ENCODE assay signal across 25 cellular contexts in genomic region chr2:232795920-232796319, GRCh38. TPM values are rescaled to one million over a fixed set of nuclear protein-coding genes. Genes with fewer than 3 reads are reported as not detected.
DNase-seq lines count a peak whose midpoint lies in the region; ATAC-seq, FAIRE-seq and TF ChIP-seq lines count a peak whose summit lies in the region.
"Had no signal": no experiment of that assay in that cellular context is flagged by ENCODE, and none has a peak within 500 bp of the region (broad histone marks: within the 10 kb centered on the region; RNA-seq: fewer than 3 reads in every experiment).

No MANE protein-coding gene starts in this region.

- H3K79me2 ChIP-seq in K562 (ENCODE audit: control insufficient read depth, insufficient read depth, low read length) = no peaks in the 10 kb centered on the region

- H3K36me3 ChIP-seq in A673 (ENCODE audit: insufficient read depth, low read length, poor library complexity, severe bottlenecking) (peaks cover 60% of the 10 kb centered on the region), K562 (ENCODE audit: control insufficient read depth, insufficient read depth, low read length) (peaks cover 82% of the 10 kb centered on the region), H7 (replicated peaks; ENCODE audit: control insufficient read depth, insufficient read depth, low read length) (peaks cover 13% of the 10 kb centered on the region)

- in situ Hi-C loops in K562 (cut with MboI) = no loop called here

- no peak overlapping the region for H2AFZ ChIP-seq in K562 (ENCODE audit: low read depth, low read length)

- no peak; the same call in 1 of the 2 replicates for TF ChIP-seq EP300 in K562 (IDR thresholded peaks at IDR 0.05; ENCODE audit: low read length)

- H3K27me3 ChIP-seq in A673 (replicated peaks; ENCODE audit: insufficient read depth, low read depth, low read length, poor library complexity) (no peaks in the 10 kb centered on the region), K562 (ENCODE audit: control insufficient read depth in 2 of 2, insufficient read depth in 2 of 2, low read length in 2 of 2) (no peaks in the 10 kb centered on the region), H7 (ENCODE audit: control insufficient read depth, insufficient read depth, low read length) (no peaks in the 10 kb centered on the region)
- H3K27me3 ChIP-seq: transverse colon had no signal

- ATAC-seq in K562 = no peak
- ATAC-seq in HG03342 (IDR thresholded peaks at IDR 0.05; ENCODE audit: unreplicated experiment) = no peak
- ATAC-seq: activated T-helper 17 cell treated with anti-CD3 and anti-CD28 coated beads, Interleukin-2, amount 50 U/mL, for 72 hours; natural killer cell treated with Interleukin-12 subunit alpha and Interleukin-12 subunit beta and Interleukin-15 and Interleukin-18, amount 100 ng/mL, for 72 hours had no signal

- FAIRE-seq in K562 (lab: Jason Lieb, UNC) = no peak
- FAIRE-seq: H1 had no signal

- no peaks in the 10 kb centered on the region for H4K20me1 ChIP-seq in K562 (replicated peaks; ENCODE audit: control insufficient read depth, insufficient read depth, low read length)

- no peak overlapping the region for H3K9ac ChIP-seq in K562 (ENCODE audit: insufficient read depth in 1 of 2, low read depth in 2 of 2, low read length in 2 of 2)

- 60% methylated on average over 1 of the region's 1 CpG for WGBS in K562 (ENCODE audit: insufficient coverage, low coverage, missing lambda C conversion rate)

- no peaks in the 10 kb centered on the region for H3K9me1 ChIP-seq in K562 (ENCODE audit: control insufficient read depth, insufficient read depth, low read length)

- H3K27ac ChIP-seq in A673 (ENCODE audit: low read depth, low read length, poor library complexity, severe bottlenecking) (peak overlapping the region; percentile 61), K562 (ENCODE audit: extremely low read depth, low read depth, low read length) (no peak overlapping the region)
- H3K27ac ChIP-seq: transverse colon had no signal

- H3K4me1 ChIP-seq in A673 (ENCODE audit: insufficient read depth, low read length, poor library complexity, severe bottlenecking) (no peaks in the 10 kb centered on the region), K562 (replicated peaks in 1 of 2; ENCODE audit: control insufficient read depth in 2 of 2, insufficient read depth in 2 of 2, low read length in 2 of 2) (no peaks in the 10 kb centered on the region)

- intact Hi-C loops in A673 (cut with micrococcal nuclease; ENCODE audit: unreplicated experiment) (no loop called here), K562 (cut with micrococcal nuclease) (no loop called here)

- no peak for TF ChIP-seq RAD21 in K562 (CRISPR knock-in tag; conservative IDR thresholded peaks at IDR 0.05 in 1 of 2, IDR thresholded peaks at IDR 0.05 in 1 of 2)

- DNase-seq in A673 (ENCODE audit: low spot score) (peak; percentile 12), AG20443 (ENCODE audit: low spot score) (peak; percentile 11), K562 (ENCODE audit: extremely low read depth in 1 of 4, low spot score in 3 of 4) (no peak), fibroblast of villous mesenchyme (ENCODE audit: low read depth) (peak; percentile 33), NCI-H1417 (lab: John Stamatoyannopoulos, UW) (no peak), T1000 (lab: John Stamatoyannopoulos, UW) (no peak), H7 (no peak)
- DNase-seq: activated CD4-positive, alpha-beta T cell treated with anti-CD3 and anti-CD28 coated beads, Interleukin-2, amount 10 ng/mL, durations not matched to agents 7 days and 5 days; activated naive CD8-positive, alpha-beta T cell treated with anti-CD3 and anti-CD28 coated beads for 36 hours; effector CD8-positive, alpha-beta T cell; islet precursor cell; Karpas-422; NCI-H1694 treated with DMSO at 0.1 percent for 48 hours; NCI-H69; stimulated activated CD4-positive, alpha-beta T cell treated with anti-CD3 and anti-CD28 coated beads, Interleukin-12 subunit alpha, Interleukin-12 subunit beta, amount 100 ng/mL, for 4 hours; stimulated activated CD4-positive, alpha-beta T cell treated with anti-CD3 and anti-CD28 coated beads, Interleukin-4, amount 100 ng/mL, for 24 hours; stimulated activated naive CD4-positive, alpha-beta T cell treated with Interleukin-2 at 50 U/mL for 16 hours; transverse colon had no signal

- CTCF ChIA-PET in A673 (lab: Charles Lee) (no interaction called here), K562 (lab: Yijun Ruan, JAX; ENCODE audit: low intra/inter-chr PET ratio) (no interaction called here)

- H3K4me3 ChIP-seq in A673 (ENCODE audit: low read depth, low read length, poor library complexity, severe bottlenecking) = no peak overlapping the region
- no peak overlapping the region for H3K4me3 ChIP-seq in K562
- H3K4me3 ChIP-seq in fibroblast of villous mesenchyme (ENCODE audit: low read depth, low read length) = no peak overlapping the region
- no peak overlapping the region for H3K4me3 ChIP-seq in H7 (ENCODE audit: insufficient read depth, low read depth, low read length)
- H3K4me3 ChIP-seq: transverse colon had no signal

- H3K4me2 ChIP-seq in K562 (ENCODE audit: insufficient read depth, low read length) = no peak overlapping the region

- BruUV-seq in A673 (replicated peaks; lab: Mats Ljungman, UMichigan) (no TSS peak), K562 (replicated peaks; lab: Mats Ljungman, UMichigan) (no TSS peak)

- POLR2A ChIA-PET in A673 (lab: Charles Lee; ENCODE audit: low non-redundant PET) = interaction anchor here (0.7 kb wide), 1 partner anchor 22 kb away, joined by 3 read pairs; no protein-coding TSS in a partner anchor
- POLR2A ChIA-PET in K562 (lab: Yijun Ruan, JAX) = no interaction called here

- no peak for TF ChIP-seq POLR2A in K562 (conservative IDR thresholded peaks at IDR 0.05)

- H3K9me3 ChIP-seq in A673 (ENCODE audit: low read depth, low read length, poor library complexity, severe bottlenecking) (no peaks in the 10 kb centered on the region), K562 (replicated peaks; ENCODE audit: control insufficient read depth, insufficient read depth, low read depth, low read length) (no peaks in the 10 kb centered on the region)
- H3K9me3 ChIP-seq: transverse colon had no signal

- no peak for TF ChIP-seq CTCF in A673 (conservative IDR thresholded peaks at IDR 0.05; ENCODE audit: low read depth, low read length)
- no peak for TF ChIP-seq CTCF in K562 (IDR thresholded peaks at IDR 0.05 in 2 of 3, conservative IDR thresholded peaks at IDR 0.05 in 1 of 3; ENCODE audit: insufficient read depth in 2 of 3, low read depth in 1 of 3, low read length in 3 of 3)
- no peak for TF ChIP-seq CTCF in fibroblast of villous mesenchyme (IDR thresholded peaks at IDR 0.05; ENCODE audit: insufficient read depth, low read depth, low read length)

TF ChIP-seq in K562, 482 proteins besides CTCF, POLR2A, EP300 and RAD21 (continues in another document):
- TF ChIP-seq ZNF175 (CRISPR knock-in tag; IDR thresholded peaks at IDR 0.05; ENCODE audit: low read depth) = peak; percentile 74
- 0 out of 2 replicates have a peak, but pooled peaks have one; percentile 38 for TF ChIP-seq ZNF584 (CRISPR knock-in tag; IDR thresholded peaks at IDR 0.05; ENCODE audit: low read depth)
- TF ChIP-seq HNRNPL (IDR thresholded peaks at IDR 0.05; ENCODE audit: low read depth, low read length) = no peak
- TF ChIP-seq FOXK1 (CRISPR knock-in tag; IDR thresholded peaks at IDR 0.05; ENCODE audit: borderline replicate concordance) = no peak
- TF ChIP-seq KHSRP (IDR thresholded peaks at IDR 0.05) = no peak
- TF ChIP-seq ATF4 (CRISPR knock-in tag; IDR thresholded peaks at IDR 0.05) = peak; percentile 46; the same call in 1 of the 2 replicates
- no peak for TF ChIP-seq POLR2G (IDR thresholded peaks at IDR 0.05; ENCODE audit: low read depth, low read length)
- TF ChIP-seq BACH1 (tag; IDR thresholded peaks at IDR 0.05) = 0 out of 2 replicates have a peak, but pooled peaks have one; percentile 37
- no peak for TF ChIP-seq CEBPG (CRISPR knock-in tag; IDR thresholded peaks at IDR 0.05)
- TF ChIP-seq CEBPG (tag; conservative IDR thresholded peaks at IDR 0.05 in 1 of 2, IDR thresholded peaks at IDR 0.05 in 1 of 2) = peak; percentile 85 to 94

RNA-seq across cellular contexts. Expression of gene KCNJ13, which starts 19.6 kb away (rescaled TPM):
- total RNA-seq in A673 (2021) (not detected in 2 replicates), K562 (2014; rRNA removed) (not detected in 2 replicates), K562 (2014; rRNA removed; fragmentation: Illumina TruSeq; extraction: Trizol) (not detected in 2 replicates), K562 (2015; rRNA removed; fragmentation: Illumina TruSeq; extraction: Trizol) (not detected in 2 replicates), K562 (2021) (not detected in 2 replicates), fibroblast of villous mesenchyme (not detected in 2 replicates)
- not detected in 2 replicates for total RNA-seq in K562 (2011; cell fraction: chromatin; rRNA removed; ENCODE audit: low replicate concordance)
- total RNA-seq in K562 (2011; cell fraction: nucleolus; rRNA removed) = not detected in 2 replicates
- total RNA-seq in K562 (2011; cell fraction: nucleoplasm; rRNA removed) = not detected in 2 replicates
- polyA plus RNA-seq in K562 (2011; rRNA removed) (not detected in 2 replicates), K562 (2014; fragmentation: Illumina TruSeq; extraction: Trizol) (not detected in 2 replicates), K562 (2014; fragmentation: Nextera tagmentation; extraction: Ambion mirVana) (under 1 TPM in 1 of 2 experiments, not detected in 1; 0.45 TPM), K562 (2014; rRNA removed) (not detected in 2 replicates)
- polyA plus RNA-seq in K562 (2011; cell fraction: cytosol; rRNA removed) = not detected in 2 replicates
- polyA plus RNA-seq in K562 (2011; cell fraction: nucleus; rRNA removed) = not detected in 2 replicates
- polyA plus RNA-seq in K562 (2012) = not detected in 2 replicates
- not detected in 2 replicates for polyA minus RNA-seq in K562 (2011; rRNA and poly(A)+ RNA removed)
- polyA minus RNA-seq in K562 (2011; cell fraction: cytosol; rRNA and poly(A)+ RNA removed) = not detected in 2 replicates
- not detected in 2 replicates for polyA minus RNA-seq in K562 (2011; cell fraction: nucleus; rRNA and poly(A)+ RNA removed)
- total RNA-seq in H7 (2014; rRNA removed; shearing (Covaris generic)) = not detected in 2 replicates
- total RNA-seq: activated CD4-positive, alpha-beta T cell treated with anti-CD3 and anti-CD28 coated beads, Interleukin-2, amount 10 ng/mL, durations not matched to agents 7 days and 5 days; activated naive CD8-positive, alpha-beta T cell treated with anti-CD3 and anti-CD28 coated beads for 36 hours; activated T-helper 17 cell treated with anti-CD3 and anti-CD28 coated beads, Interleukin-2, amount 50 U/mL, for 72 hours; glomerular endothelial cell; H1; natural killer cell treated with Interleukin-12 subunit alpha and Interleukin-12 subunit beta and Interleukin-15 and Interleukin-18, amount 100 ng/mL, for 72 hours; osteoblast; transverse colon had no signal
- polyA plus RNA-seq: BJ, H1 had no signal

Comparison
In these comparisons a context has a peak if more than half of its experiments do, and no peak if none do; other contexts are left out.
1. DNase-seq: peak in A673 (single experiment), AG20443 (single experiment) and fibroblast of villous mesenchyme (single experiment); none in K562 (0 of 4), NCI-H1417 (0 of 3), T1000 (single experiment) and H7 (single experiment).